In genomic region chr22:49391436-49391835, GRCh38 we compare ENCODE assay signal across 28 cellular contexts.
"Had no signal": no experiment of that assay in that cellular context is flagged by ENCODE, and none has a peak within 500 bp of the region (broad histone marks: within the 10 kb centered on the region; RNA-seq: fewer than 3 reads in every experiment).

No MANE protein-coding gene starts in this region.

- H2AFZ ChIP-seq: parathyroid adenoma had no signal

- H3K79me2 ChIP-seq: parathyroid adenoma had no signal

- H3K9me3 ChIP-seq: adrenal gland, body of pancreas, gastrocnemius medialis had no signal

- DNase-seq: activated CD4-positive, alpha-beta memory T cell treated with anti-CD3 and anti-CD28 coated beads, Interleukin-2, amount 10 ng/mL, durations not matched to agents 7 days and 5 days; activated CD4-positive, alpha-beta T cell treated with anti-CD3 and anti-CD28 coated beads, Interleukin-2, amount 10 ng/mL, durations not matched to agents 7 days and 5 days; activated CD4-positive, CD25-positive, alpha-beta regulatory T cell treated with anti-CD3 and anti-CD28 coated beads, Interleukin-2, amount 50 U/mL, for 72 hours; activated effector memory CD4-positive, alpha-beta T cell treated with anti-CD3 and anti-CD28 coated beads, Interleukin-2, amount 50 U/mL, for 16 hours; activated naive CD4-positive, alpha-beta T cell treated with anti-CD3 and anti-CD28 coated beads for 36 hours; activated naive CD8-positive, alpha-beta T cell treated with anti-CD3 and anti-CD28 coated beads for 36 hours; body of pancreas; cerebellar nuclear complex; effector memory CD4-positive, alpha-beta T cell; erythroblast; gastrocnemius medialis; glutamatergic neuron; midbrain; naive thymus-derived CD4-positive, alpha-beta T cell; nucleus accumbens; stimulated activated CD4-positive, alpha-beta T cell treated with anti-CD3 and anti-CD28 coated beads, Interleukin-15, amount 100 ng/mL, for 24 hours; stimulated activated CD4-positive, alpha-beta T cell treated with anti-CD3 and anti-CD28 coated beads, Interleukin-2, amount 100 ng/mL, for 24 hours; stimulated activated naive B cell treated with anti-CD40 and anti-IgM and Interleukin-4, amounts not matched to agents 10 μg/mL and 1 μg/mL and 100 μg/mL, for 72 hours; T-helper 17 cell; T1000; tibial artery had no signal

- H3K27ac Mint-ChIP-seq: activated CD4-positive, alpha-beta memory T cell treated with anti-CD3 and anti-CD28 coated beads, Interleukin-2, amount 10 ng/mL, durations not matched to agents 7 days and 5 days; activated CD4-positive, alpha-beta T cell treated with anti-CD3 and anti-CD28 coated beads, Interleukin-2, amount 10 ng/mL, durations not matched to agents 7 days and 5 days; activated naive CD4-positive, alpha-beta T cell treated with anti-CD3 and anti-CD28 coated beads for 36 hours; activated naive CD8-positive, alpha-beta T cell treated with anti-CD3 and anti-CD28 coated beads for 36 hours; activated T-helper 1 cell treated with anti-CD3 and anti-CD28 coated beads, Interleukin-12 subunit alpha, Interleukin-12 subunit beta, Interleukin-2, Interleukin-4 antibody, amounts not matched to agents 30 ng/mL and 10 ng/mL and 1 ng/mL, durations not matched to agents 14 hours and 24 hours and 36 hours; naive thymus-derived CD4-positive, alpha-beta T cell; stimulated activated naive B cell treated with anti-CD40 and anti-IgM and Interleukin-4, amounts not matched to agents 10 μg/mL and 1 μg/mL and 100 μg/mL, for 72 hours; T-helper 17 cell had no signal

- H3K4me2 ChIP-seq: smooth muscle cell had no signal

- H3K27me3 Mint-ChIP-seq: activated CD4-positive, alpha-beta memory T cell treated with anti-CD3 and anti-CD28 coated beads, Interleukin-2, amount 10 ng/mL, durations not matched to agents 7 days and 5 days; activated CD4-positive, alpha-beta T cell treated with anti-CD3 and anti-CD28 coated beads, Interleukin-2, amount 10 ng/mL, durations not matched to agents 7 days and 5 days had no signal

- H3K36me3 Mint-ChIP-seq: activated naive CD8-positive, alpha-beta T cell treated with anti-CD3 and anti-CD28 coated beads for 36 hours had no signal

- H3K9ac ChIP-seq: parathyroid adenoma had no signal

- ATAC-seq: body of pancreas; gastrocnemius medialis; naive thymus-derived CD4-positive, alpha-beta T cell; stimulated activated naive B cell treated with anti-CD40 and anti-IgM and Interleukin-4, amounts not matched to agents 10 μg/mL and 1 μg/mL and 100 μg/mL, for 72 hours; T-helper 17 cell had no signal

- H3K36me3 ChIP-seq: adrenal gland, gastrocnemius medialis, stomach, tibial artery had no signal

- H3K4me3 Mint-ChIP-seq: activated CD4-positive, alpha-beta memory T cell treated with anti-CD3 and anti-CD28 coated beads, Interleukin-2, amount 10 ng/mL, durations not matched to agents 7 days and 5 days; activated CD4-positive, alpha-beta T cell treated with anti-CD3 and anti-CD28 coated beads, Interleukin-2, amount 10 ng/mL, durations not matched to agents 7 days and 5 days; activated naive CD4-positive, alpha-beta T cell treated with anti-CD3 and anti-CD28 coated beads for 36 hours; activated naive CD8-positive, alpha-beta T cell treated with anti-CD3 and anti-CD28 coated beads for 36 hours; activated T-helper 1 cell treated with anti-CD3 and anti-CD28 coated beads, Interleukin-12 subunit alpha, Interleukin-12 subunit beta, Interleukin-2, Interleukin-4 antibody, amounts not matched to agents 30 ng/mL and 10 ng/mL and 1 ng/mL, durations not matched to agents 14 hours and 24 hours and 36 hours; naive thymus-derived CD4-positive, alpha-beta T cell; stimulated activated naive B cell treated with anti-CD40 and anti-IgM and Interleukin-4, amounts not matched to agents 10 μg/mL and 1 μg/mL and 100 μg/mL, for 72 hours; T-helper 17 cell had no signal

- H3K27me3 ChIP-seq: gastrocnemius medialis, tibial artery had no signal

- H3K4me1 Mint-ChIP-seq: activated CD4-positive, alpha-beta memory T cell treated with anti-CD3 and anti-CD28 coated beads, Interleukin-2, amount 10 ng/mL, durations not matched to agents 7 days and 5 days; activated CD4-positive, alpha-beta T cell treated with anti-CD3 and anti-CD28 coated beads, Interleukin-2, amount 10 ng/mL, durations not matched to agents 7 days and 5 days; naive thymus-derived CD4-positive, alpha-beta T cell; T-helper 17 cell had no signal

- H3K27ac ChIP-seq: adrenal gland, body of pancreas, coronary artery, dorsolateral prefrontal cortex, gastrocnemius medialis, parathyroid adenoma, stomach, tibial artery had no signal

- H3K4me1 ChIP-seq: adrenal gland, body of pancreas, gastrocnemius medialis, parathyroid adenoma, stomach, tibial artery had no signal

- H3K4me3 ChIP-seq: adrenal gland, body of pancreas, coronary artery, dorsolateral prefrontal cortex, gastrocnemius medialis, smooth muscle cell, stomach, tibial artery had no signal
